9 cellular contexts compared by ENCODE assay signal in genomic region chr2:11749646-11750349, GRCh38. TPM values are rescaled to one million over a fixed set of nuclear protein-coding genes. Genes with fewer than 3 reads are reported as not detected.
A peak's percentile ranks its signal among the peaks of the same experiment; 100 is the strongest.
DNase-seq lines count a peak whose midpoint lies in the region; ATAC-seq and TF ChIP-seq lines count a peak whose summit lies in the region.
"Had no signal": no experiment of that assay in that cellular context is flagged by ENCODE, and none has a peak within 500 bp of the region (broad histone marks: within the 10 kb centered on the region; RNA-seq: fewer than 3 reads in every experiment).

No MANE protein-coding gene starts in this region.

- H3K4me1 ChIP-seq in DND-41 (ENCODE audit: insufficient read depth, low read length) = peaks cover 55% of the 10 kb centered on the region

- H2AFZ ChIP-seq in DND-41 (ENCODE audit: low read depth, low read length) = no peak overlapping the region
- H2AFZ ChIP-seq: parathyroid adenoma had no signal

- H3K9me3 Mint-ChIP-seq in activated T-cell treated with anti-CD3 and anti-CD28 coated beads, Interleukin-2, amount 50 U/mL, for 72 hours = no peaks in the 10 kb centered on the region
- H3K9me3 Mint-ChIP-seq in CD14-positive monocyte = no peaks in the 10 kb centered on the region

- H3K9ac ChIP-seq in DND-41 (ENCODE audit: low read depth, low read length) = no peak overlapping the region
- H3K9ac ChIP-seq: parathyroid adenoma had no signal

- intact Hi-C loops in CD14-positive monocyte (cut with micrococcal nuclease) = loop anchor here in 1 of 2 donors (10.0 kb wide), 1 partner anchor 195 kb away; no protein-coding TSS in a partner anchor

- H3K27me3 ChIP-seq in DND-41 (ENCODE audit: insufficient read depth, low read length, poor library complexity) = no peaks in the 10 kb centered on the region

- no peak for TF ChIP-seq CTCF in DND-41 (IDR thresholded peaks at IDR 0.05; ENCODE audit: borderline replicate concordance, extremely low read depth, low read length, poor library complexity, severe bottlenecking)
- TF ChIP-seq CTCF in CD14-positive monocyte (IDR thresholded peaks at IDR 0.05) = no peak

- peaks cover 56% of the 10 kb centered on the region for H4K20me1 ChIP-seq in DND-41 (ENCODE audit: insufficient read depth, low read length)

- DNase-seq in DND-41 = no peak
- DNase-seq in activated T-cell treated with anti-CD3 and anti-CD28 coated beads, Interleukin-2, amount 50 U/mL, for 72 hours = no peak
- DNase-seq in mesenteric fat pad (ENCODE audit: low spot score) = peak; percentile 79
- DNase-seq in CD14-positive monocyte (ENCODE audit: low spot score) = no peak
- DNase-seq in NCI-H446 (lab: John Stamatoyannopoulos, UW) = no peak
- no peak for DNase-seq in cortex of kidney (lab: John Stamatoyannopoulos, UW)

- peaks cover 76% of the 10 kb centered on the region for H3K79me2 ChIP-seq in DND-41 (ENCODE audit: insufficient read depth, low read length)

- no peaks in the 10 kb centered on the region for H3K36me3 Mint-ChIP-seq in activated T-cell treated with anti-CD3 and anti-CD28 coated beads, Interleukin-2, amount 50 U/mL, for 72 hours (ENCODE audit: insufficient read depth in 2 of 2)
- H3K36me3 Mint-ChIP-seq in CD14-positive monocyte = peaks cover 4 to 12% of the 10 kb centered on the region in 2 donors

- ATAC-seq in DND-41 (ENCODE audit: insufficient read depth, low read depth) (no peak), GM21717 (IDR thresholded peaks at IDR 0.05; ENCODE audit: unreplicated experiment) (peak; percentile 15), GM18505 (IDR thresholded peaks at IDR 0.05; ENCODE audit: unreplicated experiment) (no peak)
- ATAC-seq in activated T-cell treated with anti-CD3 and anti-CD28 coated beads, Interleukin-2, amount 50 U/mL, for 72 hours (replicated peaks in 1 of 2) = no peak

- TF ChIP-seq POLR2A in GM18505 (IDR thresholded peaks at IDR 0.05; ENCODE audit: borderline replicate concordance, extremely low read depth, insufficient read depth, insufficient read length) = no peak

- no peak overlapping the region for H3K4me3 ChIP-seq in DND-41 (ENCODE audit: low read depth in 1 of 2, low read length in 2 of 2)

- H3K4me1 Mint-ChIP-seq in activated T-cell treated with anti-CD3 and anti-CD28 coated beads, Interleukin-2, amount 50 U/mL, for 72 hours (ENCODE audit: low read depth) = peaks cover 92% of the 10 kb centered on the region
- peaks cover 74% of the 10 kb centered on the region for H3K4me1 Mint-ChIP-seq in CD14-positive monocyte

- H3K9me3 ChIP-seq in DND-41 (ENCODE audit: insufficient read depth, low read length, severe bottlenecking) = no peaks in the 10 kb centered on the region

- H3K27ac ChIP-seq in DND-41 (ENCODE audit: low read length) = peak overlapping the region; percentile 45
- H3K27ac ChIP-seq: parathyroid adenoma had no signal

- peak overlapping the region; percentile 90 to 93 for H3K4me3 Mint-ChIP-seq in activated T-cell treated with anti-CD3 and anti-CD28 coated beads, Interleukin-2, amount 50 U/mL, for 72 hours
- H3K4me3 Mint-ChIP-seq in CD14-positive monocyte = no peak overlapping the region

- H3K27me3 Mint-ChIP-seq in activated T-cell treated with anti-CD3 and anti-CD28 coated beads, Interleukin-2, amount 50 U/mL, for 72 hours (ENCODE audit: low read depth) = no peaks in the 10 kb centered on the region
- H3K27me3 Mint-ChIP-seq in CD14-positive monocyte (ENCODE audit: low read depth in 3 of 3) = peaks cover 5 to 19% (median 16%) of the 10 kb centered on the region in 3 donors

- no peaks in the 10 kb centered on the region for H3K36me3 ChIP-seq in DND-41 (ENCODE audit: insufficient read depth, low read length)

- peak overlapping the region; percentile 15; the same call in 1 of the 2 replicates for H3K4me2 ChIP-seq in DND-41 (ENCODE audit: insufficient read depth, low read length)

- peak overlapping the region; percentile 77 for H3K27ac Mint-ChIP-seq in activated T-cell treated with anti-CD3 and anti-CD28 coated beads, Interleukin-2, amount 50 U/mL, for 72 hours
- H3K27ac Mint-ChIP-seq in CD14-positive monocyte = peak overlapping the region in 3 of 7 donors; percentile 19 to 58 (median 58)

RNA-seq across cellular contexts. Expression of gene LPIN1, which starts 3.4 kb away (rescaled TPM):
- 10 to 100 TPM; 45.4 to 63.2 TPM for total RNA-seq in activated T-cell treated with anti-CD3 and anti-CD28 coated beads, Interleukin-2, amount 50 U/mL, for 72 hours
- total RNA-seq in mesenteric fat pad = 198 TPM
- 1 to 10 TPM; 1.8 to 2.7 TPM for polyA plus RNA-seq in CD14-positive monocyte

Comparison
In these comparisons a context has a peak if more than half of its experiments do, and no peak if none do; other contexts are left out.
1. H3K4me3 Mint-ChIP-seq: peak in activated T-cell treated with anti-CD3 and anti-CD28 coated beads, Interleukin-2, amount 50 U/mL, for 72 hours (2 of 2); none in CD14-positive monocyte (0 of 2).